In the genomic region with DNA sequence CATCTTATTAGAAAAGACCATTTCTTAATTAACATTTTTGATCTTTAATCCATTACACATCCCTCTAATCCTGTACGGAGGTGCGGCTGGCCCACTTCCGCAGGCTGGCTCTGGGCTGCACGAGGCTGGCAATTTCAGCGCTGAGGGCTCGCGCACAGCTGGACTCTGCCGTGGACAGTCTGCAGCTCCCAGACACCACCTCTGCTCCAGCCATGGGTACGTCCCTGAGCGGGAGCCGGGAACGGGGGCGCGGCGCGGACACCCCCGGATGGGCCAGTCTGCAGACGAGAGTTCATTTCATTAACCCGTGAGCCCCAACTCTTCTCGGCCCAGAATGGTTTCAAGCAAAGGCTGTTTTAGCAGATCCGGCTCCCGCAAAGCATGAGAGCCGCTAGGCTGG, we compare ENCODE assay signal across 28 cellular contexts.
"Had no signal": no experiment of that assay in that cellular context is flagged by ENCODE, and none has a peak within 500 bp of the region (broad histone marks: within the 10 kb centered on the region; RNA-seq: fewer than 3 reads in every experiment).

No MANE protein-coding gene starts in this region.

- H3K27me3 ChIP-seq: heart right ventricle, hepatocyte, neutrophil, right atrium auricular region, right lobe of liver, stomach, suprapubic skin, tibial artery, upper lobe of right lung had no signal

- H3K9me3 ChIP-seq: heart right ventricle, left ventricle myocardium inferior, mucosa of descending colon, neutrophil, psoas muscle, right atrium auricular region, right lobe of liver, stomach, suprapubic skin, thoracic aorta, tibial artery, upper lobe of right lung had no signal

- ATAC-seq: heart right ventricle; mucosa of descending colon; naive thymus-derived CD4-positive, alpha-beta T cell; natural killer cell treated with Interleukin-12 subunit alpha and Interleukin-12 subunit beta and Interleukin-15 and Interleukin-18, amount 100 ng/mL, for 72 hours; psoas muscle; right lobe of liver; stimulated activated memory B cell treated with anti-CD40 and anti-IgM and Interleukin-4, amounts not matched to agents 10 μg/mL and 1 μg/mL and 100 μg/mL, for 72 hours; stimulated activated naive CD8-positive, alpha-beta T cell treated with anti-CD3 and anti-CD28 coated beads, Interleukin-15, Interleukin-2, amounts not matched to agents 100 U/mL and 50 U/mL, for 24 hours; upper lobe of right lung had no signal

- H3K9ac ChIP-seq: parathyroid adenoma had no signal

- H3K4me3 ChIP-seq: heart right ventricle, hepatocyte, left ventricle myocardium inferior, lung, mucosa of descending colon, psoas muscle, right atrium auricular region, right lobe of liver, smooth muscle cell, stomach, suprapubic skin, thoracic aorta, tibial artery, upper lobe of right lung had no signal

- H3K4me2 ChIP-seq: hepatocyte, smooth muscle cell had no signal

- H3K27ac ChIP-seq: heart right ventricle, hepatocyte, left ventricle myocardium inferior, neutrophil, parathyroid adenoma, psoas muscle, right atrium auricular region, right lobe of liver, stomach, suprapubic skin, thoracic aorta, tibial artery, upper lobe of right lung had no signal

- H3K79me2 ChIP-seq: hepatocyte, parathyroid adenoma had no signal

- H2AFZ ChIP-seq: hepatocyte, parathyroid adenoma had no signal

- H3K4me1 ChIP-seq: parathyroid adenoma, right lobe of liver, stomach, suprapubic skin, tibial artery, upper lobe of right lung had no signal

- DNase-seq: heart right ventricle; islet precursor cell; left ventricle myocardium inferior; mucosa of descending colon; naive thymus-derived CD4-positive, alpha-beta T cell; occipital lobe; psoas muscle; right lobe of liver; stimulated activated CD4-positive, alpha-beta T cell treated with anti-CD3 and anti-CD28 coated beads, Interleukin-1b, Interleukin-23, amount 100 ng/mL, for 48 hours; stimulated activated CD4-positive, alpha-beta T cell treated with anti-CD3 and anti-CD28 coated beads, Interleukin-2, amount 100 ng/mL, for 48 hours; stimulated activated CD4-positive, alpha-beta T cell treated with anti-CD3 and anti-CD28 coated beads, Interleukin-4, amount 100 ng/mL, for 4 hours; stimulated activated CD8-positive, alpha-beta memory T cell treated with anti-CD3 and anti-CD28 coated beads, Interleukin-4, amount 100 ng/mL, for 48 hours; stimulated activated naive CD8-positive, alpha-beta T cell treated with anti-CD3 and anti-CD28 coated beads, Interleukin-15, Interleukin-2, amounts not matched to agents 100 U/mL and 50 U/mL, for 24 hours; stomach; tibial artery; trophoblast cell; upper lobe of right lung had no signal

- H3K36me3 ChIP-seq: heart right ventricle, left ventricle myocardium inferior, neutrophil, right atrium auricular region, right lobe of liver, stomach, suprapubic skin, thoracic aorta, tibial artery, upper lobe of right lung had no signal

- FAIRE-seq: urothelium cell line had no signal
